In genomic region chr9:136796238-136796774, GRCh38 we compare ENCODE assay signal across 1 cellular context.
TF ChIP-seq lines count a peak whose summit lies in the region.

Gene CCDC183, plus strand, starts transcription at chr9:136796338. Its CDS starts 60 bp downstream, at chr9:136796398.

TF ChIP-seq in SK-N-SH, 30 proteins besides CTCF, POLR2A, EP300 and RAD21 (continued from another document):
- no peak for TF ChIP-seq PBX3 (IDR thresholded peaks at IDR 0.05)
- no peak for TF ChIP-seq SIN3A (IDR thresholded peaks at IDR 0.05; ENCODE audit: borderline replicate concordance, low read depth, low read length)
- no peak for TF ChIP-seq RXRA (IDR thresholded peaks at IDR 0.05; ENCODE audit: borderline replicate concordance, low read depth)
- no peak for TF ChIP-seq GABPA (IDR thresholded peaks at IDR 0.05; ENCODE audit: low read depth)
- no peak for TF ChIP-seq TAF1 (IDR thresholded peaks at IDR 0.05; ENCODE audit: borderline replicate concordance, low read depth, low read length)
- no peak for TF ChIP-seq RFX5 (IDR thresholded peaks at IDR 0.05; ENCODE audit: low read length)
- TF ChIP-seq RCOR1 (IDR thresholded peaks at IDR 0.05; ENCODE audit: low read length): no peak
- no peak for TF ChIP-seq GATA2 (CRISPR knock-in tag; IDR thresholded peaks at IDR 0.05)
- TF ChIP-seq JUND (IDR thresholded peaks at IDR 0.05): no peak
- TF ChIP-seq ELF1 (IDR thresholded peaks at IDR 0.05): no peak
- no peak for TF ChIP-seq FOSL2 (IDR thresholded peaks at IDR 0.05; ENCODE audit: borderline replicate concordance, low read depth)
- TF ChIP-seq USF1 (IDR thresholded peaks at IDR 0.05; ENCODE audit: borderline replicate concordance, low read depth): no peak
- TF ChIP-seq IRF3 (IDR thresholded peaks at IDR 0.05; ENCODE audit: low read depth, low read length): no peak
- no peak for TF ChIP-seq CHD2 (IDR thresholded peaks at IDR 0.05; ENCODE audit: low read length, partially characterized antibody)
- no peak for TF ChIP-seq MEF2A (IDR thresholded peaks at IDR 0.05; ENCODE audit: borderline replicate concordance, low read depth)
- no peak for TF ChIP-seq FOXM1 (IDR thresholded peaks at IDR 0.05; ENCODE audit: low read depth)
- TF ChIP-seq TCF12 (IDR thresholded peaks at IDR 0.05): no peak
